23 cellular contexts compared by ENCODE assay signal in genomic region chr2:50343157-50343821, GRCh38.
"Had no signal": no experiment of that assay in that cellular context is flagged by ENCODE, and none has a peak within 500 bp of the region (broad histone marks: within the 10 kb centered on the region; RNA-seq: fewer than 3 reads in every experiment).

No MANE protein-coding gene starts in this region.

- H3K4me1 Mint-ChIP-seq: activated CD4-positive, alpha-beta T cell treated with anti-CD3 and anti-CD28 coated beads for 36 hours had no signal

- H3K4me3 Mint-ChIP-seq: activated CD4-positive, alpha-beta T cell treated with anti-CD3 and anti-CD28 coated beads for 36 hours; activated T-helper 1 cell treated with anti-CD3 and anti-CD28 coated beads, Interleukin-12 subunit alpha, Interleukin-12 subunit beta, Interleukin-2, Interleukin-4 antibody, amounts not matched to agents 30 ng/mL and 10 ng/mL and 1 ng/mL, durations not matched to agents 14 hours and 24 hours and 36 hours; natural killer cell treated with Interleukin-12 subunit alpha and Interleukin-12 subunit beta and Interleukin-15 and Interleukin-18, amount 100 ng/mL, for 72 hours; WTC11 had no signal

- H3K27me3 ChIP-seq: vagina had no signal

- H3K9me3 ChIP-seq: adrenal gland, lower lobe of right lung, tibial nerve, vagina had no signal

- ATAC-seq: activated CD4-positive, alpha-beta T cell treated with anti-CD3 and anti-CD28 coated beads for 36 hours; activated naive CD4-positive, alpha-beta T cell treated with anti-CD3 and anti-CD28 coated beads, Interleukin-2, amount 50 U/mL, for 72 hours; left cardiac atrium; lower lobe of right lung; natural killer cell treated with Interleukin-12 subunit alpha and Interleukin-12 subunit beta and Interleukin-15 and Interleukin-18, amount 100 ng/mL, for 72 hours; WTC11 had no signal

- H3K27ac Mint-ChIP-seq: activated CD4-positive, alpha-beta T cell treated with anti-CD3 and anti-CD28 coated beads for 36 hours; activated naive CD4-positive, alpha-beta T cell treated with anti-CD3 and anti-CD28 coated beads, Interleukin-2, amount 50 U/mL, for 72 hours; activated T-helper 1 cell treated with anti-CD3 and anti-CD28 coated beads, Interleukin-12 subunit alpha, Interleukin-12 subunit beta, Interleukin-2, Interleukin-4 antibody, amounts not matched to agents 30 ng/mL and 10 ng/mL and 1 ng/mL, durations not matched to agents 14 hours and 24 hours and 36 hours; natural killer cell treated with Interleukin-12 subunit alpha and Interleukin-12 subunit beta and Interleukin-15 and Interleukin-18, amount 100 ng/mL, for 72 hours; WTC11 had no signal

- H3K36me3 ChIP-seq: adrenal gland, cardiac muscle cell, lower lobe of right lung, tibial nerve, vagina had no signal

- H3K9me3 Mint-ChIP-seq: activated T-helper 1 cell treated with anti-CD3 and anti-CD28 coated beads, Interleukin-12 subunit alpha, Interleukin-12 subunit beta, Interleukin-2, Interleukin-4 antibody, amounts not matched to agents 30 ng/mL and 10 ng/mL and 1 ng/mL, durations not matched to agents 14 hours and 24 hours and 36 hours; WTC11 had no signal

- FAIRE-seq: islet of Langerhans had no signal

- H3K36me3 Mint-ChIP-seq: WTC11 had no signal

- H3K4me3 ChIP-seq: adrenal gland, lower lobe of right lung, tibial nerve, vagina had no signal

- H3K4me1 ChIP-seq: adrenal gland, lower lobe of right lung, vagina had no signal

- DNase-seq: activated CD4-positive, alpha-beta T cell treated with anti-CD3 and anti-CD28 coated beads for 36 hours; activated CD4-positive, alpha-beta T cell treated with anti-CD3 and anti-CD28 coated beads, Interleukin-2, amount 50 U/mL, for 48 hours; activated gamma-delta T cell treated with Interleukin-2 at 50 U/mL for 16 hours; activated T-cell treated with anti-CD3 and anti-CD28 coated beads for 4 hours; adrenal gland; foreskin fibroblast; hippocampal formation; left cardiac atrium; lower lobe of right lung; occipital lobe; posterior cingulate gyrus; retina; stimulated activated CD4-positive, alpha-beta T cell treated with anti-CD3 and anti-CD28 coated beads, Interleukin-2, amount 100 ng/mL, for 24 hours; stimulated activated naive CD4-positive, alpha-beta T cell treated with Interleukin-2 at 50 U/mL for 16 hours; substantia nigra had no signal

- H3K27ac ChIP-seq: adrenal gland, cardiac muscle cell, lower lobe of right lung, tibial nerve, vagina had no signal
